In genomic region chr3:3212781-3213416, GRCh38 we compare ENCODE assay signal across 20 cellular contexts. TPM values are rescaled to one million over a fixed set of nuclear protein-coding genes. Genes with fewer than 3 reads are reported as not detected.
A peak's percentile ranks its signal among the peaks of the same experiment; 100 is the strongest.
DNase-seq lines count a peak whose midpoint lies in the region; ATAC-seq, FAIRE-seq and TF ChIP-seq lines count a peak whose summit lies in the region.
"Had no signal": no experiment of that assay in that cellular context is flagged by ENCODE, and none has a peak within 500 bp of the region (broad histone marks: within the 10 kb centered on the region; RNA-seq: fewer than 3 reads in every experiment).

No MANE protein-coding gene starts in this region.

- 33 to 34% methylated on average over 7 of the region's 7 CpGs for WGBS in body of pancreas, 2 donors
- WGBS in pancreas, 2 donors = 34 to 41% methylated on average over 7 of the region's 7 CpGs
- WGBS in right lobe of liver (ENCODE audit: insufficient coverage, low coverage, low lambda C conversion rate, missing lambda C conversion rate) = 58% methylated on average over 6 of the region's 7 CpGs

- H3K36me3 ChIP-seq in ascending aorta (no peaks in the 10 kb centered on the region), body of pancreas (replicated peaks in 1 of 2; ENCODE audit: insufficient read depth in 1 of 2, low read depth in 2 of 2) (no peaks in the 10 kb centered on the region), pancreas (no peaks in the 10 kb centered on the region), right lobe of liver (no peaks in the 10 kb centered on the region)
- H3K36me3 ChIP-seq: BE2C had no signal

- no peak overlapping the region for H3K27ac Mint-ChIP-seq in CD14-positive monocyte
- H3K27ac Mint-ChIP-seq: CD4-positive, alpha-beta T cell; HFFc6 had no signal

- peak in 1 of 2 donors; percentile 66 for DNase-seq in ascending aorta (ENCODE audit: low spot score in 2 of 2)
- DNase-seq in body of pancreas = peak in 3 of 4 donors; percentile 11 to 24 (median 21)
- DNase-seq in pancreas = peak in 3 of 6 donors; percentile 13 to 18 (median 17)
- no peak for DNase-seq in CD14-positive monocyte (ENCODE audit: low spot score)
- DNase-seq in right lobe of liver = no peak
- DNase-seq in DMS153 (lab: John Stamatoyannopoulos, UW) = no peak
- DNase-seq: ACHN; BE2C; C1 segment of cervical spinal cord; Caco-2; CD4-positive, alpha-beta T cell; DMS79; GDM1; GOT3; H7; HFFc6 had no signal

- no peaks in the 10 kb centered on the region for H3K27me3 Mint-ChIP-seq in CD14-positive monocyte (ENCODE audit: low read depth in 3 of 3)
- H3K27me3 Mint-ChIP-seq: CD4-positive, alpha-beta T cell had no signal

- no peak overlapping the region for H3K4me3 ChIP-seq in ascending aorta
- no peak overlapping the region for H3K4me3 ChIP-seq in body of pancreas
- H3K4me3 ChIP-seq in pancreas = no peak overlapping the region
- H3K4me3 ChIP-seq in right lobe of liver = no peak overlapping the region

- H3K4me3 Mint-ChIP-seq in CD14-positive monocyte = no peak overlapping the region
- H3K4me3 Mint-ChIP-seq: CD4-positive, alpha-beta T cell; HFFc6 had no signal

- H3K27ac ChIP-seq in ascending aorta (peak overlapping the region; percentile 65 to 80), body of pancreas (no peak overlapping the region), pancreas (no peak overlapping the region), right lobe of liver (no peak overlapping the region)
- H3K27ac ChIP-seq: HL-60 had no signal

- H3K9me3 ChIP-seq in ascending aorta = no peaks in the 10 kb centered on the region
- H3K9me3 ChIP-seq in body of pancreas = no peaks in the 10 kb centered on the region
- no peaks in the 10 kb centered on the region for H3K9me3 ChIP-seq in pancreas
- no peaks in the 10 kb centered on the region for H3K9me3 ChIP-seq in right lobe of liver
- H3K9me3 ChIP-seq: BE2C, Caco-2 had no signal

- TF ChIP-seq POLR2A in body of pancreas (IDR thresholded peaks at IDR 0.05) = no peak
- TF ChIP-seq POLR2A in right lobe of liver (IDR thresholded peaks at IDR 0.05) = no peak

- FAIRE-seq in pancreas (lab: Jason Lieb, UNC) = no peak
- FAIRE-seq: A204.1, D721Med had no signal

- peak; percentile 27 for ATAC-seq in body of pancreas
- ATAC-seq in pancreas = peak; percentile 56 to 77 (median 64)
- ATAC-seq in right lobe of liver = no peak
- ATAC-seq: HCT116 had no signal

- H3K27me3 ChIP-seq in ascending aorta = no peaks in the 10 kb centered on the region
- H3K27me3 ChIP-seq in body of pancreas = no peaks in the 10 kb centered on the region
- H3K27me3 ChIP-seq in pancreas = no peaks in the 10 kb centered on the region
- no peaks in the 10 kb centered on the region for H3K27me3 ChIP-seq in right lobe of liver
- H3K27me3 ChIP-seq: BE2C had no signal

- H3K9me3 Mint-ChIP-seq in CD14-positive monocyte = peaks cover 0 to 6% (median 3%) of the 10 kb centered on the region in 7 donors
- H3K9me3 Mint-ChIP-seq: CD4-positive, alpha-beta T cell; HFFc6 had no signal

- H3K4me1 Mint-ChIP-seq in CD14-positive monocyte = no peaks in the 10 kb centered on the region

- intact Hi-C loops in ascending aorta (cut with DNase I) = no loop called here
- intact Hi-C loops in body of pancreas (cut with DNase I) = no loop called here
- intact Hi-C loops in pancreas (cut with DNase I) = no loop called here
- intact Hi-C loops in CD14-positive monocyte (cut with micrococcal nuclease) = no loop called here
- intact Hi-C loops in right lobe of liver (cut with DNase I) = no loop called here

- no peak for TF ChIP-seq CTCF in ascending aorta (IDR thresholded peaks at IDR 0.05)
- TF ChIP-seq CTCF in body of pancreas (IDR thresholded peaks at IDR 0.05) = no peak
- TF ChIP-seq CTCF in pancreas (IDR thresholded peaks at IDR 0.05) = no peak
- TF ChIP-seq CTCF in CD14-positive monocyte (IDR thresholded peaks at IDR 0.05) = no peak
- no peak for TF ChIP-seq CTCF in right lobe of liver (IDR thresholded peaks at IDR 0.05)

- H3K4me1 ChIP-seq in ascending aorta (no peaks in the 10 kb centered on the region), body of pancreas (no peaks in the 10 kb centered on the region), pancreas (no peaks in the 10 kb centered on the region), right lobe of liver (no peaks in the 10 kb centered on the region)
- H3K4me1 ChIP-seq: BE2C had no signal

- H3K36me3 Mint-ChIP-seq in CD14-positive monocyte = no peaks in the 10 kb centered on the region

RNA-seq across cellular contexts. Expression of gene CRBN, which starts 33.4 kb away (rescaled TPM):
- total RNA-seq in ascending aorta = 114 TPM
- total RNA-seq in body of pancreas = 10 to 100 TPM; 33.9 to 37.9 TPM
- total RNA-seq in pancreas = 10 to 100 TPM; 17.9 to 31.8 (median 26.9) TPM
- polyA plus RNA-seq in pancreas = 10 to 100 TPM; 13.8 to 23.3 TPM
- 10 to 100 TPM; 96.1 to 98.3 TPM for polyA plus RNA-seq in CD14-positive monocyte
- total RNA-seq in right lobe of liver = 10 to 100 TPM; 21.7 to 32.3 (median 24.1) TPM

Comparison
In these comparisons a context has a peak if more than half of its experiments do, and no peak if none do; other contexts are left out.
1. DNase-seq: peak in body of pancreas (3 of 4); none in CD14-positive monocyte (single experiment), right lobe of liver (0 of 3) and DMS153 (single experiment).
2. H3K27ac ChIP-seq: peak in ascending aorta (2 of 2); none in body of pancreas (0 of 4), pancreas (0 of 4) and right lobe of liver (0 of 3).
3. ATAC-seq: peak in body of pancreas (single experiment) and pancreas (4 of 4); none in right lobe of liver (0 of 4).